In genomic region chr14:55592426-55592825, GRCh38 we compare ENCODE assay signal across 1 cellular context.
TF ChIP-seq lines count a peak whose summit lies in the region.

No MANE protein-coding gene starts in this region.

TF ChIP-seq in K562, 482 proteins besides CTCF, POLR2A, EP300 and RAD21 (continued from another document):
- no peak for TF ChIP-seq NONO (IDR thresholded peaks at IDR 0.05; ENCODE audit: low read depth in 2 of 2, low read length in 1 of 2)
- no peak for TF ChIP-seq EP400 (IDR thresholded peaks at IDR 0.05)
- no peak for TF ChIP-seq CBFA2T3 (IDR thresholded peaks at IDR 0.05)
- TF ChIP-seq TCF15 (CRISPR knock-in tag; IDR thresholded peaks at IDR 0.05) = no peak
- no peak for TF ChIP-seq NKRF (IDR thresholded peaks at IDR 0.05; ENCODE audit: borderline replicate concordance)
